Comparison of ENCODE assay signal across 1 cellular context in the genomic region with DNA sequence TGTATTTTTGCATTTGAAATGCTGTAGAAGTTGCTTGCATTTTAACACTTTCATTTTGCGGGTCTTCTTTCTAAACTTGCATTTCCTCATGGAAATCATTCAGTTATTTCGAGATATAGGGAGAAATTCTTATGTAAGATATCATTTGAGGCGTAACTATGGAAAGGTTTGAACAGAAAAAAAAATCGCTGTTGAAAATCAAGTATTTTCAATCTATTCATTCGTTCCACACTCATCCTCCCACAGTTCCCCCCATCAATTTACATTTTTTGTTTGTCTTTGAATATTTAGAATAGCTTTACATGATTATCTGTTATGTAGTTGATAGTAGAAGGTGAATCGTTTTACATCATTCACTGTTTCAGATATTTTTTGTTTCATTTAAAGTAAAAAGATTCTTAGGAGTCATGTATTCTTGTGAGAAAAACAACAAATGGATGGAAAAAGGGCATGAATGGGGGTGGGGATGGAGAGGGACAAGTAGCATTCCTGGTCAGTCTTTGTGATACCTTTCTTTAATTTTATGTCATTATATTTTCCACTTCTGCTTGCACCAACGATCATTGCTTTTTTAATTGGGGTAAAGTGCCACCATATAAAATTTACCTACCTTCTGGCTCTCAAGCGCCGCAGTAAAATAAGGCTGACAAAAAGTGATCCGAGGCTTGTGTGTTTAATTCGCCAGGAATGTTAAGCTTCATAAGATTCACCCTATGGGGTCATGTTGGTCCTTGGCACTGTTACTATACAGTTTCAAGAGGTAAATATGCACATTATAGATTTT.
TF ChIP-seq lines count a peak whose summit lies in the region.

No MANE protein-coding gene starts in this region.

TF ChIP-seq in K562, 482 proteins besides CTCF, POLR2A, EP300 and RAD21:
- TF ChIP-seq GABPA (tag; conservative IDR thresholded peaks at IDR 0.05; ENCODE audit: low read depth) (no peak), ZNF717 (CRISPR knock-in tag; IDR thresholded peaks at IDR 0.05) (no peak), NR1H2 (CRISPR knock-in tag; IDR thresholded peaks at IDR 0.05) (no peak), NFIC (IDR thresholded peaks at IDR 0.05) (0 out of 2 replicates have a peak, but pooled peaks have one; percentile 4), MYNN (IDR thresholded peaks at IDR 0.05) (no peak), MYNN (CRISPR knock-in tag; IDR thresholded peaks at IDR 0.05) (no peak), ZNF561 (CRISPR knock-in tag; conservative IDR thresholded peaks at IDR 0.05) (no peak), GATAD2B (IDR thresholded peaks at IDR 0.05; ENCODE audit: borderline replicate concordance) (0 out of 2 replicates have a peak, but pooled peaks have one; percentile 43), POLR3G (IDR thresholded peaks at IDR 0.05; ENCODE audit: extremely low read depth, insufficient read length, insufficient replicate concordance) (no peak), TEAD2 (tag; IDR thresholded peaks at IDR 0.05) (0 out of 2 replicates have a peak, but pooled peaks have one; percentile 28), JUNB (CRISPR knock-in tag; conservative IDR thresholded peaks at IDR 0.05) (no peak), MYC (IDR thresholded peaks at IDR 0.05; ENCODE audit: low read depth, low read length) (no peak), MYC (CRISPR knock-in tag; IDR thresholded peaks at IDR 0.05; ENCODE audit: borderline replicate concordance, low read depth) (no peak), MXI1 (IDR thresholded peaks at IDR 0.05; ENCODE audit: low read depth, low read length) (no peak), HNRNPUL1 (IDR thresholded peaks at IDR 0.05; ENCODE audit: low read length) (no peak), ZNF140 (CRISPR knock-in tag; IDR thresholded peaks at IDR 0.05) (no peak), CREB1 (IDR thresholded peaks at IDR 0.05) (no peak), CREB1 (CRISPR knock-in tag; IDR thresholded peaks at IDR 0.05) (no peak), HNRNPK (IDR thresholded peaks at IDR 0.05; ENCODE audit: low read depth, low read length, poor library complexity, severe bottlenecking) (peak; percentile 15), HNRNPH1 (optimal IDR thresholded peaks at IDR 0.05; ENCODE audit: low read depth, low read length) (no peak), TAF9B (IDR thresholded peaks at IDR 0.05; ENCODE audit: partially characterized antibody) (peak; percentile 21), ZNF444 (CRISPR knock-in tag; IDR thresholded peaks at IDR 0.05) (no peak), KDM1A (IDR thresholded peaks at IDR 0.05) (peak; percentile 41 to 62; a peak in 2 of 4 replicates), GABPB2 (CRISPR knock-in tag; conservative IDR thresholded peaks at IDR 0.05) (no peak), ELF4 (CRISPR knock-in tag; IDR thresholded peaks at IDR 0.05) (no peak), NR2C2 (CRISPR knock-in tag; IDR thresholded peaks at IDR 0.05) (no peak), NR2C2 (tag; IDR thresholded peaks at IDR 0.05) (no peak), HMGN3 (IDR thresholded peaks at IDR 0.05; ENCODE audit: borderline replicate concordance, extremely low read depth, insufficient read length, low read depth, low read length) (peak; percentile 23), ARID1B (IDR thresholded peaks at IDR 0.05) (no peak), ZNF263 (CRISPR knock-in tag; IDR thresholded peaks at IDR 0.05; ENCODE audit: borderline replicate concordance) (no peak), ZNF780A (CRISPR knock-in tag; IDR thresholded peaks at IDR 0.05) (no peak), TRIM24 (IDR thresholded peaks at IDR 0.05) (no peak), ZC3H8 (IDR thresholded peaks at IDR 0.05) (no peak)
- TF ChIP-seq, protein P1, sequence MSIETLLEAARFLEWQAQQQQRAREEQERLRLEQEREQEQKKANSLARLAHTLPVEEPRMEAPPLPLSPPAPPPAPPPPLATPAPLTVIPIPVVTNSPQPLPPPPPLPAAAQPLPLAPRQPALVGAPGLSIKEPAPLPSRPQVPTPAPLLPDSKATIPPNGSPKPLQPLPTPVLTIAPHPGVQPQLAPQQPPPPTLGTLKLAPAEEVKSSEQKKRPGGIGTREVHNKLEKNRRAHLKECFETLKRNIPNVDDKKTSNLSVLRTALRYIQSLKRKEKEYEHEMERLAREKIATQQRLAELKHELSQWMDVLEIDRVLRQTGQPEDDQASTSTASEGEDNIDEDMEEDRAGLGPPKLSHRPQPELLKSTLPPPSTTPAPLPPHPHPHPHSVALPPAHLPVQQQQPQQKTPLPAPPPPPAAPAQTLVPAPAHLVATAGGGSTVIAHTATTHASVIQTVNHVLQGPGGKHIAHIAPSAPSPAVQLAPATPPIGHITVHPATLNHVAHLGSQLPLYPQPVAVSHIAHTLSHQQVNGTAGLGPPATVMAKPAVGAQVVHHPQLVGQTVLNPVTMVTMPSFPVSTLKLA (conservative IDR thresholded peaks at IDR 0.05), result no peak; a peak in 1 of 4 replicates
- TF ChIP-seq, protein P2, sequence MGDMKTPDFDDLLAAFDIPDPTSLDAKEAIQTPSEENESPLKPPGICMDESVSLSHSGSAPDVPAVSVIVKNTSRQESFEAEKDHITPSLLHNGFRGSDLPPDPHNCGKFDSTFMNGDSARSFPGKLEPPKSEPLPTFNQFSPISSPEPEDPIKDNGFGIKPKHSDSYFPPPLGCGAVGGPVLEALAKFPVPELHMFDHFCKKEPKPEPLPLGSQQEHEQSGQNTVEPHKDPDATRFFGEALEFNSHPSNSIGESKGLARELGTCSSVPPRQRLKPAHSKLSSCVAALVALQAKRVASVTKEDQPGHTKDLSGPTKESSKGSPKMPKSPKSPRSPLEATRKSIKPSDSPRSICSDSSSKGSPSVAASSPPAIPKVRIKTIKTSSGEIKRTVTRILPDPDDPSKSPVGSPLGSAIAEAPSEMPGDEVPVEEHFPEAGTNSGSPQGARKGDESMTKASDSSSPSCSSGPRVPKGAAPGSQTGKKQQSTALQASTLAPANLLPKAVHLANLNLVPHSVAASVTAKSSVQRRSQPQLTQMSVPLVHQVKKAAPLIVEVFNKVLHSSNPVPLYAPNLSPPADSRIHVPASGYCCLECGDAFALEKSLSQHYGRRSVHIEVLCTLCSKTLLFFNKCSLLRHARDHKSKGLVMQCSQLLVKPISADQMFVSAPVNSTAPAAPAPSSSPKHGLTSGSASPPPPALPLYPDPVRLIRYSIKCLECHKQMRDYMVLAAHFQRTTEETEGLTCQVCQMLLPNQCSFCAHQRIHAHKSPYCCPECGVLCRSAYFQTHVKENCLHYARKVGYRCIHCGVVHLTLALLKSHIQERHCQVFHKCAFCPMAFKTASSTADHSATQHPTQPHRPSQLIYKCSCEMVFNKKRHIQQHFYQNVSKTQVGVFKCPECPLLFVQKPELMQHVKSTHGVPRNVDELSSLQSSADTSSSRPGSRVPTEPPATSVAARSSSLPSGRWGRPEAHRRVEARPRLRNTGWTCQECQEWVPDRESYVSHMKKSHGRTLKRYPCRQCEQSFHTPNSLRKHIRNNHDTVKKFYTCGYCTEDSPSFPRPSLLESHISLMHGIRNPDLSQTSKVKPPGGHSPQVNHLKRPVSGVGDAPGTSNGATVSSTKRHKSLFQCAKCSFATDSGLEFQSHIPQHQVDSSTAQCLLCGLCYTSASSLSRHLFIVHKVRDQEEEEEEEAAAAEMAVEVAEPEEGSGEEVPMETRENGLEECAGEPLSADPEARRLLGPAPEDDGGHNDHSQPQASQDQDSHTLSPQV (IDR thresholded peaks at IDR 0.05), result 0 out of 2 replicates have a peak, but pooled peaks have one; percentile 7
- TF ChIP-seq, protein P3, sequence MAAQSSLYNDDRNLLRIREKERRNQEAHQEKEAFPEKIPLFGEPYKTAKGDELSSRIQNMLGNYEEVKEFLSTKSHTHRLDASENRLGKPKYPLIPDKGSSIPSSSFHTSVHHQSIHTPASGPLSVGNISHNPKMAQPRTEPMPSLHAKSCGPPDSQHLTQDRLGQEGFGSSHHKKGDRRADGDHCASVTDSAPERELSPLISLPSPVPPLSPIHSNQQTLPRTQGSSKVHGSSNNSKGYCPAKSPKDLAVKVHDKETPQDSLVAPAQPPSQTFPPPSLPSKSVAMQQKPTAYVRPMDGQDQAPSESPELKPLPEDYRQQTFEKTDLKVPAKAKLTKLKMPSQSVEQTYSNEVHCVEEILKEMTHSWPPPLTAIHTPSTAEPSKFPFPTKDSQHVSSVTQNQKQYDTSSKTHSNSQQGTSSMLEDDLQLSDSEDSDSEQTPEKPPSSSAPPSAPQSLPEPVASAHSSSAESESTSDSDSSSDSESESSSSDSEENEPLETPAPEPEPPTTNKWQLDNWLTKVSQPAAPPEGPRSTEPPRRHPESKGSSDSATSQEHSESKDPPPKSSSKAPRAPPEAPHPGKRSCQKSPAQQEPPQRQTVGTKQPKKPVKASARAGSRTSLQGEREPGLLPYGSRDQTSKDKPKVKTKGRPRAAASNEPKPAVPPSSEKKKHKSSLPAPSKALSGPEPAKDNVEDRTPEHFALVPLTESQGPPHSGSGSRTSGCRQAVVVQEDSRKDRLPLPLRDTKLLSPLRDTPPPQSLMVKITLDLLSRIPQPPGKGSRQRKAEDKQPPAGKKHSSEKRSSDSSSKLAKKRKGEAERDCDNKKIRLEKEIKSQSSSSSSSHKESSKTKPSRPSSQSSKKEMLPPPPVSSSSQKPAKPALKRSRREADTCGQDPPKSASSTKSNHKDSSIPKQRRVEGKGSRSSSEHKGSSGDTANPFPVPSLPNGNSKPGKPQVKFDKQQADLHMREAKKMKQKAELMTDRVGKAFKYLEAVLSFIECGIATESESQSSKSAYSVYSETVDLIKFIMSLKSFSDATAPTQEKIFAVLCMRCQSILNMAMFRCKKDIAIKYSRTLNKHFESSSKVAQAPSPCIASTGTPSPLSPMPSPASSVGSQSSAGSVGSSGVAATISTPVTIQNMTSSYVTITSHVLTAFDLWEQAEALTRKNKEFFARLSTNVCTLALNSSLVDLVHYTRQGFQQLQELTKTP (IDR thresholded peaks at IDR 0.05; ENCODE audit: low read depth in 1 of 2, partially characterized antibody in 2 of 2), result no peak
- TF ChIP-seq, protein P4, sequence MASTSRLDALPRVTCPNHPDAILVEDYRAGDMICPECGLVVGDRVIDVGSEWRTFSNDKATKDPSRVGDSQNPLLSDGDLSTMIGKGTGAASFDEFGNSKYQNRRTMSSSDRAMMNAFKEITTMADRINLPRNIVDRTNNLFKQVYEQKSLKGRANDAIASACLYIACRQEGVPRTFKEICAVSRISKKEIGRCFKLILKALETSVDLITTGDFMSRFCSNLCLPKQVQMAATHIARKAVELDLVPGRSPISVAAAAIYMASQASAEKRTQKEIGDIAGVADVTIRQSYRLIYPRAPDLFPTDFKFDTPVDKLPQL (IDR thresholded peaks at IDR 0.05; ENCODE audit: extremely low read depth, insufficient read length), result no peak
- TF ChIP-seq, protein P5, sequence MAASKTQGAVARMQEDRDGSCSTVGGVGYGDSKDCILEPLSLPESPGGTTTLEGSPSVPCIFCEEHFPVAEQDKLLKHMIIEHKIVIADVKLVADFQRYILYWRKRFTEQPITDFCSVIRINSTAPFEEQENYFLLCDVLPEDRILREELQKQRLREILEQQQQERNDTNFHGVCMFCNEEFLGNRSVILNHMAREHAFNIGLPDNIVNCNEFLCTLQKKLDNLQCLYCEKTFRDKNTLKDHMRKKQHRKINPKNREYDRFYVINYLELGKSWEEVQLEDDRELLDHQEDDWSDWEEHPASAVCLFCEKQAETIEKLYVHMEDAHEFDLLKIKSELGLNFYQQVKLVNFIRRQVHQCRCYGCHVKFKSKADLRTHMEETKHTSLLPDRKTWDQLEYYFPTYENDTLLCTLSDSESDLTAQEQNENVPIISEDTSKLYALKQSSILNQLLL (CRISPR knock-in tag; IDR thresholded peaks at IDR 0.05; ENCODE audit: borderline replicate concordance), result no peak
- TF ChIP-seq, protein P6, sequence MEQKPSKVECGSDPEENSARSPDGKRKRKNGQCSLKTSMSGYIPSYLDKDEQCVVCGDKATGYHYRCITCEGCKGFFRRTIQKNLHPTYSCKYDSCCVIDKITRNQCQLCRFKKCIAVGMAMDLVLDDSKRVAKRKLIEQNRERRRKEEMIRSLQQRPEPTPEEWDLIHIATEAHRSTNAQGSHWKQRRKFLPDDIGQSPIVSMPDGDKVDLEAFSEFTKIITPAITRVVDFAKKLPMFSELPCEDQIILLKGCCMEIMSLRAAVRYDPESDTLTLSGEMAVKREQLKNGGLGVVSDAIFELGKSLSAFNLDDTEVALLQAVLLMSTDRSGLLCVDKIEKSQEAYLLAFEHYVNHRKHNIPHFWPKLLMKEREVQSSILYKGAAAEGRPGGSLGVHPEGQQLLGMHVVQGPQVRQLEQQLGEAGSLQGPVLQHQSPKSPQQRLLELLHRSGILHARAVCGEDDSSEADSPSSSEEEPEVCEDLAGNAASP (IDR thresholded peaks at IDR 0.05), result no peak
- TF ChIP-seq, protein P7, sequence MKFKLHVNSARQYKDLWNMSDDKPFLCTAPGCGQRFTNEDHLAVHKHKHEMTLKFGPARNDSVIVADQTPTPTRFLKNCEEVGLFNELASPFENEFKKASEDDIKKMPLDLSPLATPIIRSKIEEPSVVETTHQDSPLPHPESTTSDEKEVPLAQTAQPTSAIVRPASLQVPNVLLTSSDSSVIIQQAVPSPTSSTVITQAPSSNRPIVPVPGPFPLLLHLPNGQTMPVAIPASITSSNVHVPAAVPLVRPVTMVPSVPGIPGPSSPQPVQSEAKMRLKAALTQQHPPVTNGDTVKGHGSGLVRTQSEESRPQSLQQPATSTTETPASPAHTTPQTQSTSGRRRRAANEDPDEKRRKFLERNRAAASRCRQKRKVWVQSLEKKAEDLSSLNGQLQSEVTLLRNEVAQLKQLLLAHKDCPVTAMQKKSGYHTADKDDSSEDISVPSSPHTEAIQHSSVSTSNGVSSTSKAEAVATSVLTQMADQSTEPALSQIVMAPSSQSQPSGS (CRISPR knock-in tag; IDR thresholded peaks at IDR 0.05), result no peak
TF ChIP-seq in K562: peak in this region for 8.
